ENCODE assay signal across 25 cellular contexts in the genomic region with DNA sequence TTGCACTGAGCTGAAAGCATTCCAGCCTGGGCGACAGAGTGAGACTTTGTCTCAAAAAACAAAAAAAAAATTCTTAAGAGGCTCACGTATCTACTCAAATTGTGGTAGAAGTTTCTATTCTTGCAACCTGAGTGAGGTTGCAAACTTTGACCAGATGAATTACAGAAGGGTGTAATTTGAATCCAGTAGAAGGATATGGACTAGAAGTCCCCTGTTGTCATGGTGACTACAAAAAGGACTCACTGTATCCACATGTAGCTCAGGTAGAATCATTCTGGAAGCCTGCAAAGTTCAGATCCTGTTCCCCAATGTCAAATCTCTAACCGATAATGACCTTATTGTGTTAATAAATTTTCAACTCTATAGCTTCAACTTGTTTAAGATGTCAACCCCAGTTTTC.
"Had no signal": no experiment of that assay in that cellular context is flagged by ENCODE, and none has a peak within 500 bp of the region (broad histone marks: within the 10 kb centered on the region; RNA-seq: fewer than 3 reads in every experiment).

No MANE protein-coding gene starts in this region.

- H2AFZ ChIP-seq: hepatocyte had no signal

- H3K27ac ChIP-seq: coronary artery, esophagus muscularis mucosa, foreskin keratinocyte, gastroesophageal sphincter, heart left ventricle, hepatocyte, left lung, lower lobe of right lung had no signal

- H3K36me3 ChIP-seq: esophagus muscularis mucosa, gastroesophageal sphincter, heart left ventricle, left lung, lower lobe of right lung had no signal

- H3K79me2 ChIP-seq: hepatocyte had no signal

- ATAC-seq: foreskin keratinocyte; gastroesophageal sphincter; heart left ventricle; left colon; left lung; left ventricle myocardium superior; lower lobe of right lung; mucosa of descending colon; naive thymus-derived CD8-positive, alpha-beta T cell had no signal

- H3K27me3 ChIP-seq: dorsolateral prefrontal cortex, esophagus muscularis mucosa, gastroesophageal sphincter, heart left ventricle, hepatocyte had no signal

- DNase-seq: dermis blood vessel endothelial cell; dorsolateral prefrontal cortex; effector CD4-positive, alpha-beta T cell; effector memory CD4-positive, alpha-beta T cell; foreskin keratinocyte; heart left ventricle; hypothalamus; immature natural killer cell; islet precursor cell; kidney; kidney glomerular epithelial cell; left colon; left lung; left ventricle myocardium superior; lower lobe of right lung; mesenchymal stem cell; mucosa of descending colon; naive B cell; naive thymus-derived CD8-positive, alpha-beta T cell had no signal

- H3K9me3 ChIP-seq: left lung, lower lobe of right lung, mucosa of descending colon had no signal

- H3K4me2 ChIP-seq: hepatocyte had no signal

- FAIRE-seq: endothelial cell of umbilical vein, frontal cortex had no signal

- H3K4me3 ChIP-seq: coronary artery, dorsolateral prefrontal cortex, esophagus muscularis mucosa, gastroesophageal sphincter, heart left ventricle, hepatocyte, left lung, lower lobe of right lung, mucosa of descending colon had no signal

- H3K4me1 ChIP-seq: esophagus muscularis mucosa, foreskin keratinocyte, gastroesophageal sphincter, heart left ventricle, left lung, lower lobe of right lung had no signal
